Comparison of ENCODE assay signal across 1 cellular context in genomic region chr11:77590194-77590591, GRCh38.
A peak's percentile ranks its signal among the peaks of the same experiment; 100 is the strongest.
TF ChIP-seq lines count a peak whose summit lies in the region.

No MANE protein-coding gene starts in this region.

TF ChIP-seq in HepG2, 621 proteins besides CTCF, POLR2A, EP300 and RAD21 (continued from another document):
- TF ChIP-seq, protein P1, sequence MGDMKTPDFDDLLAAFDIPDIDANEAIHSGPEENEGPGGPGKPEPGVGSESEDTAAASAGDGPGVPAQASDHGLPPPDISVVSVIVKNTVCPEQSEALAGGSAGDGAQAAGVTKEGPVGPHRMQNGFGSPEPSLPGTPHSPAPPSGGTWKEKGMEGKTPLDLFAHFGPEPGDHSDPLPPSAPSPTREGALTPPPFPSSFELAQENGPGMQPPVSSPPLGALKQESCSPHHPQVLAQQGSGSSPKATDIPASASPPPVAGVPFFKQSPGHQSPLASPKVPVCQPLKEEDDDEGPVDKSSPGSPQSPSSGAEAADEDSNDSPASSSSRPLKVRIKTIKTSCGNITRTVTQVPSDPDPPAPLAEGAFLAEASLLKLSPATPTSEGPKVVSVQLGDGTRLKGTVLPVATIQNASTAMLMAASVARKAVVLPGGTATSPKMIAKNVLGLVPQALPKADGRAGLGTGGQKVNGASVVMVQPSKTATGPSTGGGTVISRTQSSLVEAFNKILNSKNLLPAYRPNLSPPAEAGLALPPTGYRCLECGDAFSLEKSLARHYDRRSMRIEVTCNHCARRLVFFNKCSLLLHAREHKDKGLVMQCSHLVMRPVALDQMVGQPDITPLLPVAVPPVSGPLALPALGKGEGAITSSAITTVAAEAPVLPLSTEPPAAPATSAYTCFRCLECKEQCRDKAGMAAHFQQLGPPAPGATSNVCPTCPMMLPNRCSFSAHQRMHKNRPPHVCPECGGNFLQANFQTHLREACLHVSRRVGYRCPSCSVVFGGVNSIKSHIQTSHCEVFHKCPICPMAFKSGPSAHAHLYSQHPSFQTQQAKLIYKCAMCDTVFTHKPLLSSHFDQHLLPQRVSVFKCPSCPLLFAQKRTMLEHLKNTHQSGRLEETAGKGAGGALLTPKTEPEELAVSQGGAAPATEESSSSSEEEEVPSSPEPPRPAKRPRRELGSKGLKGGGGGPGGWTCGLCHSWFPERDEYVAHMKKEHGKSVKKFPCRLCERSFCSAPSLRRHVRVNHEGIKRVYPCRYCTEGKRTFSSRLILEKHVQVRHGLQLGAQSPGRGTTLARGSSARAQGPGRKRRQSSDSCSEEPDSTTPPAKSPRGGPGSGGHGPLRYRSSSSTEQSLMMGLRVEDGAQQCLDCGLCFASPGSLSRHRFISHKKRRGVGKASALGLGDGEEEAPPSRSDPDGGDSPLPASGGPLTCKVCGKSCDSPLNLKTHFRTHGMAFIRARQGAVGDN (CRISPR knock-in tag; IDR thresholded peaks at IDR 0.05), result peak; percentile 64
- 0 out of 2 replicates have a peak, but pooled peaks have one; percentile 5 for TF ChIP-seq RFX5 (IDR thresholded peaks at IDR 0.05; ENCODE audit: low read depth, low read length)
- peak; percentile 72; the same call in 1 of the 2 replicates for TF ChIP-seq ELF1 (CRISPR knock-in tag; IDR thresholded peaks at IDR 0.05)
- no peak for TF ChIP-seq ESRRA (CRISPR knock-in tag; IDR thresholded peaks at IDR 0.05; ENCODE audit: low read depth)
- TF ChIP-seq IRF2 (CRISPR knock-in tag; IDR thresholded peaks at IDR 0.05), result 0 out of 2 replicates have a peak, but pooled peaks have one; percentile 20
- peak; percentile 86; the same call in 1 of the 2 replicates for TF ChIP-seq ZNF839 (CRISPR knock-in tag; IDR thresholded peaks at IDR 0.05; ENCODE audit: borderline replicate concordance)
- TF ChIP-seq ZNF143 (CRISPR knock-in tag; IDR thresholded peaks at IDR 0.05), result peak; percentile 57; the same call in 1 of the 2 replicates
- no peak for TF ChIP-seq JDP2 (CRISPR knock-in tag; IDR thresholded peaks at IDR 0.05; ENCODE audit: borderline replicate concordance)
- TF ChIP-seq KAT8 (CRISPR knock-in tag; IDR thresholded peaks at IDR 0.05), result 0 out of 2 replicates have a peak, but pooled peaks have one; percentile 6
- TF ChIP-seq, protein P2, sequence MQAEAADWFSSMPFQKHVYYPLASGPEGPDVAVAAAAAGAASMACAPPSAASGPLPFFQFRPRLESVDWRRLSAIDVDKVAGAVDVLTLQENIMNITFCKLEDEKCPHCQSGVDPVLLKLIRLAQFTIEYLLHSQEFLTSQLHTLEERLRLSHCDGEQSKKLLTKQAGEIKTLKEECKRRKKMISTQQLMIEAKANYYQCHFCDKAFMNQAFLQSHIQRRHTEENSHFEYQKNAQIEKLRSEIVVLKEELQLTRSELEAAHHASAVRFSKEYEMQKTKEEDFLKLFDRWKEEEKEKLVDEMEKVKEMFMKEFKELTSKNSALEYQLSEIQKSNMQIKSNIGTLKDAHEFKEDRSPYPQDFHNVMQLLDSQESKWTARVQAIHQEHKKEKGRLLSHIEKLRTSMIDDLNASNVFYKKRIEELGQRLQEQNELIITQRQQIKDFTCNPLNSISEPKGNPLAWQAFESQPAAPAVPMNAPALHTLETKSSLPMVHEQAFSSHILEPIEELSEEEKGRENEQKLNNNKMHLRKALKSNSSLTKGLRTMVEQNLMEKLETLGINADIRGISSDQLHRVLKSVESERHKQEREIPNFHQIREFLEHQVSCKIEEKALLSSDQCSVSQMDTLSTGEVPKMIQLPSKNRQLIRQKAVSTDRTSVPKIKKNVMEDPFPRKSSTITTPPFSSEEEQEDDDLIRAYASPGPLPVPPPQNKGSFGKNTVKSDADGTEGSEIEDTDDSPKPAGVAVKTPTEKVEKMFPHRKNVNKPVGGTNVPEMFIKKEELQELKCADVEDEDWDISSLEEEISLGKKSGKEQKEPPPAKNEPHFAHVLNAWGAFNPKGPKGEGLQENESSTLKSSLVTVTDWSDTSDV (CRISPR knock-in tag; IDR thresholded peaks at IDR 0.05), result no peak
- TF ChIP-seq, protein P3, sequence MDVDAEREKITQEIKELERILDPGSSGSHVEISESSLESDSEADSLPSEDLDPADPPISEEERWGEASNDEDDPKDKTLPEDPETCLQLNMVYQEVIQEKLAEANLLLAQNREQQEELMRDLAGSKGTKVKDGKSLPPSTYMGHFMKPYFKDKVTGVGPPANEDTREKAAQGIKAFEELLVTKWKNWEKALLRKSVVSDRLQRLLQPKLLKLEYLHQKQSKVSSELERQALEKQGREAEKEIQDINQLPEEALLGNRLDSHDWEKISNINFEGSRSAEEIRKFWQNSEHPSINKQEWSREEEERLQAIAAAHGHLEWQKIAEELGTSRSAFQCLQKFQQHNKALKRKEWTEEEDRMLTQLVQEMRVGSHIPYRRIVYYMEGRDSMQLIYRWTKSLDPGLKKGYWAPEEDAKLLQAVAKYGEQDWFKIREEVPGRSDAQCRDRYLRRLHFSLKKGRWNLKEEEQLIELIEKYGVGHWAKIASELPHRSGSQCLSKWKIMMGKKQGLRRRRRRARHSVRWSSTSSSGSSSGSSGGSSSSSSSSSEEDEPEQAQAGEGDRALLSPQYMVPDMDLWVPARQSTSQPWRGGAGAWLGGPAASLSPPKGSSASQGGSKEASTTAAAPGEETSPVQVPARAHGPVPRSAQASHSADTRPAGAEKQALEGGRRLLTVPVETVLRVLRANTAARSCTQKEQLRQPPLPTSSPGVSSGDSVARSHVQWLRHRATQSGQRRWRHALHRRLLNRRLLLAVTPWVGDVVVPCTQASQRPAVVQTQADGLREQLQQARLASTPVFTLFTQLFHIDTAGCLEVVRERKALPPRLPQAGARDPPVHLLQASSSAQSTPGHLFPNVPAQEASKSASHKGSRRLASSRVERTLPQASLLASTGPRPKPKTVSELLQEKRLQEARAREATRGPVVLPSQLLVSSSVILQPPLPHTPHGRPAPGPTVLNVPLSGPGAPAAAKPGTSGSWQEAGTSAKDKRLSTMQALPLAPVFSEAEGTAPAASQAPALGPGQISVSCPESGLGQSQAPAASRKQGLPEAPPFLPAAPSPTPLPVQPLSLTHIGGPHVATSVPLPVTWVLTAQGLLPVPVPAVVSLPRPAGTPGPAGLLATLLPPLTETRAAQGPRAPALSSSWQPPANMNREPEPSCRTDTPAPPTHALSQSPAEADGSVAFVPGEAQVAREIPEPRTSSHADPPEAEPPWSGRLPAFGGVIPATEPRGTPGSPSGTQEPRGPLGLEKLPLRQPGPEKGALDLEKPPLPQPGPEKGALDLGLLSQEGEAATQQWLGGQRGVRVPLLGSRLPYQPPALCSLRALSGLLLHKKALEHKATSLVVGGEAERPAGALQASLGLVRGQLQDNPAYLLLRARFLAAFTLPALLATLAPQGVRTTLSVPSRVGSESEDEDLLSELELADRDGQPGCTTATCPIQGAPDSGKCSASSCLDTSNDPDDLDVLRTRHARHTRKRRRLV (CRISPR knock-in tag; IDR thresholded peaks at IDR 0.05), result 0 out of 2 replicates have a peak, but pooled peaks have one; percentile 82
- 0 out of 2 replicates have a peak, but pooled peaks have one; percentile 3 for TF ChIP-seq ZNF550 (CRISPR knock-in tag; IDR thresholded peaks at IDR 0.05; ENCODE audit: borderline replicate concordance)
